In the genomic region with DNA sequence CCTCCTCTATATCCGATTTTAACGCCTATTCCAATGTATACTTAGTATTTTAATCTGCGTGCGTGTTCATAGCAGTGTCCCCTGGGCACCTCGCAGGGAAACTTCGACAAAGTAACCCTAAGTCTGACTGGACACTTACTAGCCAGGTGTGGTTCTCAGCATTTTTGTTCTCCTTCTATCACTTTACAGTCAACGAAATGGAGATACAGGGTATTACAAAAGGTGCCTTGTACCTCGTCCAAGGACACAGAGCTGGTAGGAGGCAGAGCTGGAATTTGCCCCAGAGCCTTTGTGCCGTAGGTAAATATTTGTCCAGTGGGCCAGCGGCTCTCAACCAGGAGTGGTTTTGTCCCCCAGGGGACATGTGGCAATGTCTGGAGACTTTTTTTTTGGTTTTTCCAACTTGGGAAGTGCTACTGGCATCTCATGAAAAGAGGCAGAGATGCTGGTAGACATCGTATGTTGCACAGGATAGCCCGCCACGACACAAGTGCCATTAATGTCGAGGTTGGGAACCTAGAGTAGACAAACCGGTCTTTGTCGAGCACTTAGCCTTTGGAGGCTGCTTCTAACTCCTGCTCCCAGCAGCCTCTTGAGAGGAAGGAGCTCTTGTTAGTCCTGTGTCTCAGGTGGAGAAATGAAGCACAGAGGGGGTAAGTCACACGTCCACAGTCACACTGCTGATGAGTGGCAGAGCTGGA, we compare ENCODE assay signal across 9 cellular contexts. TPM values are rescaled to one million over a fixed set of nuclear protein-coding genes. Genes with fewer than 3 reads are reported as not detected.
DNase-seq lines count a peak whose midpoint lies in the region; ATAC-seq, FAIRE-seq and TF ChIP-seq lines count a peak whose summit lies in the region.
"Had no signal": no experiment of that assay in that cellular context is flagged by ENCODE, and none has a peak within 500 bp of the region (broad histone marks: within the 10 kb centered on the region; RNA-seq: fewer than 3 reads in every experiment).

No MANE protein-coding gene starts in this region.

- BruUV-seq in endothelial cell of umbilical vein (replicated peaks; lab: Mats Ljungman, UMichigan), result TSS peak; percentile 58

- H3K36me3 ChIP-seq in DOHH2 (ENCODE audit: control insufficient read depth, low read length) (peaks cover 6% of the 10 kb centered on the region; the same call in 1 of the 2 replicates), endothelial cell of umbilical vein (ENCODE audit: control insufficient read depth in 2 of 2, extremely low read depth in 1 of 2, insufficient read depth in 2 of 2, low read length in 2 of 2) (peaks cover 0 to 6% of the 10 kb centered on the region in 2 experiments), pancreas (no peaks in the 10 kb centered on the region), testis (ENCODE audit: low read depth, missing control alignments) (no peaks in the 10 kb centered on the region)

- H3K27me3 ChIP-seq in DOHH2 (ENCODE audit: control insufficient read depth, low read length) (no peaks in the 10 kb centered on the region), endothelial cell of umbilical vein (ENCODE audit: control insufficient read depth in 2 of 2, insufficient read depth in 2 of 2, low read length in 2 of 2) (no peaks in the 10 kb centered on the region), pancreas (no peaks in the 10 kb centered on the region), testis (no peaks in the 10 kb centered on the region)

- H3K4me2 ChIP-seq in DOHH2 (ENCODE audit: low read length) (peak overlapping the region; percentile 79), endothelial cell of umbilical vein (ENCODE audit: insufficient read depth, low read length) (peak overlapping the region; percentile 86)

- no peak for TF ChIP-seq CTCF in DOHH2 (IDR thresholded peaks at IDR 0.05; ENCODE audit: low read depth, low read length, poor library complexity, severe bottlenecking)
- no peak for TF ChIP-seq CTCF in endothelial cell of umbilical vein (IDR thresholded peaks at IDR 0.05; ENCODE audit: extremely low read depth in 1 of 2, insufficient read depth in 1 of 2, low read depth in 1 of 2, low read length in 2 of 2)
- no peak for TF ChIP-seq CTCF in pancreas (IDR thresholded peaks at IDR 0.05)
- no peak for TF ChIP-seq CTCF in testis (IDR thresholded peaks at IDR 0.05)

- ATAC-seq in pancreas, result peak; percentile 31 to 54 (median 45)
- no peak for ATAC-seq in HG03521 (IDR thresholded peaks at IDR 0.05; ENCODE audit: unreplicated experiment)

- no peak overlapping the region for H3K27ac ChIP-seq in DOHH2 (ENCODE audit: low read depth, low read length)
- no peak overlapping the region for H3K27ac ChIP-seq in endothelial cell of umbilical vein (ENCODE audit: insufficient read depth, low read depth, low read length)
- peak overlapping the region; percentile 85 to 95 (median 94) for H3K27ac ChIP-seq in pancreas
- H3K27ac ChIP-seq in testis, result peak overlapping the region in 1 of 2 donors; percentile 31

- TF ChIP-seq POLR2A in endothelial cell of umbilical vein (IDR thresholded peaks at IDR 0.05; ENCODE audit: low read depth, low read length), result no peak
- TF ChIP-seq POLR2A in testis (IDR thresholded peaks at IDR 0.05), result no peak

- H3K9me1 ChIP-seq in endothelial cell of umbilical vein (replicated peaks; ENCODE audit: control insufficient read depth, extremely low read depth, insufficient read depth, low read length), result no peaks in the 10 kb centered on the region

- H3K4me1 ChIP-seq in DOHH2 (ENCODE audit: control insufficient read depth, low read length) (peaks cover 18% of the 10 kb centered on the region), endothelial cell of umbilical vein (ENCODE audit: control insufficient read depth, extremely low read depth, insufficient read depth, low read length) (peaks cover 10% of the 10 kb centered on the region), pancreas (peaks cover 52 to 76% (median 71%) of the 10 kb centered on the region in 3 donors), testis (peaks cover 25% of the 10 kb centered on the region)

- FAIRE-seq in endothelial cell of umbilical vein (lab: Jason Lieb, UNC) (no peak), pancreas (lab: Jason Lieb, UNC) (no peak)

- no peaks in the 10 kb centered on the region for H3F3A ChIP-seq in DOHH2 (ENCODE audit: control insufficient read depth, insufficient read depth)

- peak; percentile 27 for DNase-seq in NCI-H526 treated with DMSO at 0.1 percent for 48 hours (lab: John Stamatoyannopoulos, UW)
- DNase-seq in endothelial cell of umbilical vein (ENCODE audit: low read depth, low spot score), result no peak
- peak; percentile 65 to 89 (median 87) for DNase-seq in pancreas
- no peak for DNase-seq in testis
- no peak for DNase-seq in stimulated activated CD8-positive, alpha-beta memory T cell treated with anti-CD3 and anti-CD28 coated beads, Interleukin-4, amount 100 ng/mL, for 48 hours
- no peak for DNase-seq in NAMALWA (ENCODE audit: low spot score)

- 8 to 11% methylated on average over 17 of the region's 17 CpGs for WGBS in pancreas, 2 donors
- 51 to 53% methylated on average over 17 of the region's 17 CpGs for WGBS in testis, 2 donors

- POLR2A ChIA-PET in endothelial cell of umbilical vein (lab: Charles Lee), result no interaction called here

- H3K79me2 ChIP-seq in DOHH2 (ENCODE audit: control insufficient read depth, low read length) (peaks cover 49% of the 10 kb centered on the region), endothelial cell of umbilical vein (ENCODE audit: control insufficient read depth, insufficient read depth, low read length) (peaks cover 22% of the 10 kb centered on the region)

- H3K9me3 ChIP-seq in DOHH2 (ENCODE audit: control insufficient read depth, insufficient read depth, low read length) (no peaks in the 10 kb centered on the region), endothelial cell of umbilical vein (replicated peaks; ENCODE audit: control insufficient read depth, insufficient read depth, low read length) (no peaks in the 10 kb centered on the region), pancreas (no peaks in the 10 kb centered on the region), testis (no peaks in the 10 kb centered on the region)

- no peaks in the 10 kb centered on the region for H3K9me2 ChIP-seq in DOHH2 (replicated peaks; ENCODE audit: control insufficient read depth, low read length)

- CTCF ChIA-PET in endothelial cell of umbilical vein (lab: Charles Lee), result interaction anchor here (1.0 to 3.1 kb wide), 6 partner anchors 9 to 167 kb away, joined by 3 to 18 read pairs (median 6); no protein-coding TSS in a partner anchor

- H4K20me1 ChIP-seq in DOHH2 (ENCODE audit: control insufficient read depth, insufficient read depth, low read depth, low read length) (no peaks in the 10 kb centered on the region), endothelial cell of umbilical vein (replicated peaks; ENCODE audit: control insufficient read depth, extremely low read depth, insufficient read depth, low read length) (no peaks in the 10 kb centered on the region)

- intact Hi-C loops in endothelial cell of umbilical vein (cut with micrococcal nuclease), result no loop called here
- intact Hi-C loops in pancreas (cut with DNase I), result no loop called here
- intact Hi-C loops in testis (cut with DNase I; ENCODE audit: low total_unique reads), result no loop called here

- H2AFZ ChIP-seq in endothelial cell of umbilical vein (ENCODE audit: low read depth, low read length), result no peak overlapping the region

- H3K4me3 ChIP-seq in DOHH2 (ENCODE audit: low read length) (peak overlapping the region; percentile 90), endothelial cell of umbilical vein (replicated peaks in 1 of 3; ENCODE audit: insufficient read depth in 1 of 3, low read depth in 1 of 3, low read length in 3 of 3) (peak overlapping the region; percentile 45 to 73 (median 70)), pancreas (peak overlapping the region in 3 of 4 donors; percentile 29 to 48 (median 46)), testis (peak overlapping the region in 1 of 2 donors; percentile 80)

- dilution Hi-C loops in endothelial cell of umbilical vein (cut with MboI; ENCODE audit: extremely low pct_ligation_motif_present, low sequenced_read_pairs), result no loop called here

- peak overlapping the region; percentile 53 for H3K9ac ChIP-seq in endothelial cell of umbilical vein (replicated peaks; ENCODE audit: extremely low read depth, insufficient read depth, low read length)

RNA-seq across cellular contexts. Expression of a gene that starts 1.1 kb away (rescaled TPM):
- 37.1 and 37.2 TPM in 2 replicates for total RNA-seq in endothelial cell of umbilical vein
- polyA plus RNA-seq in endothelial cell of umbilical vein, result 41.7 and 45.6 TPM in 2 replicates
- polyA plus RNA-seq in endothelial cell of umbilical vein (2011; cell fraction: cytosol; rRNA removed), result 12.4 and 19.3 TPM in 2 replicates
- polyA plus RNA-seq in endothelial cell of umbilical vein (2011; cell fraction: nucleus; rRNA removed), result 26.2 and 27.1 TPM in 2 replicates
- polyA plus RNA-seq in endothelial cell of umbilical vein (2012), result 14.2 and 20.1 TPM in 2 replicates
- 10.7 and 15.7 TPM in 2 replicates for polyA minus RNA-seq in endothelial cell of umbilical vein
- polyA minus RNA-seq in endothelial cell of umbilical vein (2011; cell fraction: cytosol; rRNA and poly(A)+ RNA removed), result 9.6 TPM
- polyA minus RNA-seq in endothelial cell of umbilical vein (2011; cell fraction: nucleus; rRNA and poly(A)+ RNA removed), result 6.7 and 11.8 TPM in 2 replicates
- 10 to 100 TPM; 27.9 to 47.9 (median 32.5) TPM for total RNA-seq in pancreas
- polyA plus RNA-seq in pancreas, result 10 to 100 TPM; 67.5 to 99.0 TPM
- total RNA-seq in testis, result 10 to 100 TPM; 59.2 to 62.6 TPM
- polyA plus RNA-seq in testis (ENCODE audit: insufficient read depth, low read depth, low replicate concordance), result 24.7 TPM

RNA-seq across cellular contexts. Expression of a gene that starts 21.1 kb away (rescaled TPM):
- total RNA-seq in endothelial cell of umbilical vein (31.8 and 32.7 TPM in 2 replicates), pancreas (10 to 100 TPM; 22.1 to 41.9 (median 25.6) TPM), testis (10 to 100 TPM; 35.7 to 41.4 TPM)
- polyA plus RNA-seq in endothelial cell of umbilical vein (11.6 and 16.4 TPM in 2 replicates), pancreas (10 to 100 TPM; 13.6 to 31.1 TPM), testis (ENCODE audit: insufficient read depth, low read depth, low replicate concordance) (22.3 TPM)
- polyA plus RNA-seq in endothelial cell of umbilical vein (2011; cell fraction: cytosol; rRNA removed), result 4.7 and 9.5 TPM in 2 replicates
- 7.2 and 9.8 TPM in 2 replicates for polyA plus RNA-seq in endothelial cell of umbilical vein (2011; cell fraction: nucleus; rRNA removed)
- polyA plus RNA-seq in endothelial cell of umbilical vein (2012), result 9.6 and 17.3 TPM in 2 replicates
- 7.9 and 13.2 TPM in 2 replicates for polyA minus RNA-seq in endothelial cell of umbilical vein
- 35.7 TPM for polyA minus RNA-seq in endothelial cell of umbilical vein (2011; cell fraction: cytosol; rRNA and poly(A)+ RNA removed)
- polyA minus RNA-seq in endothelial cell of umbilical vein (2011; cell fraction: nucleus; rRNA and poly(A)+ RNA removed), result 8.2 and 15.4 TPM in 2 replicates

RNA-seq across cellular contexts. Expression of a gene that starts 33.6 kb away (rescaled TPM):
- total RNA-seq in endothelial cell of umbilical vein (not detected in 2 replicates), pancreas (not detected), testis (not detected)
- polyA plus RNA-seq in endothelial cell of umbilical vein (not detected in 2 replicates), pancreas (not detected), testis (ENCODE audit: insufficient read depth, low read depth, low replicate concordance) (not detected)
- not detected in 2 replicates for polyA plus RNA-seq in endothelial cell of umbilical vein (2011; cell fraction: cytosol; rRNA removed)
- not detected in 2 replicates for polyA plus RNA-seq in endothelial cell of umbilical vein (2011; cell fraction: nucleus; rRNA removed)
- polyA plus RNA-seq in endothelial cell of umbilical vein (2012), result not detected in 2 replicates
- polyA minus RNA-seq in endothelial cell of umbilical vein, result not detected in 2 replicates
- polyA minus RNA-seq in endothelial cell of umbilical vein (2011; cell fraction: cytosol; rRNA and poly(A)+ RNA removed), result not detected
- polyA minus RNA-seq in endothelial cell of umbilical vein (2011; cell fraction: nucleus; rRNA and poly(A)+ RNA removed), result not detected in 2 replicates
- total RNA-seq: M059J had no signal

RNA-seq across cellular contexts. Expression of a gene that starts 55.3 kb away (rescaled TPM):
- not detected in 2 replicates for total RNA-seq in endothelial cell of umbilical vein
- polyA plus RNA-seq in endothelial cell of umbilical vein, result 0.07 TPM in 1 of 2 replicates, not detected in the other
- 0.03 and 0.04 TPM in 2 replicates for polyA plus RNA-seq in endothelial cell of umbilical vein (2011; cell fraction: cytosol; rRNA removed)
- not detected in 2 replicates for polyA plus RNA-seq in endothelial cell of umbilical vein (2011; cell fraction: nucleus; rRNA removed)
- polyA plus RNA-seq in endothelial cell of umbilical vein (2012), result not detected in 2 replicates
- 1.6 TPM in 1 of 2 replicates, not detected in the other for polyA minus RNA-seq in endothelial cell of umbilical vein
- not detected for polyA minus RNA-seq in endothelial cell of umbilical vein (2011; cell fraction: cytosol; rRNA and poly(A)+ RNA removed)
- polyA minus RNA-seq in endothelial cell of umbilical vein (2011; cell fraction: nucleus; rRNA and poly(A)+ RNA removed), result not detected in 2 replicates
- not detected for total RNA-seq in pancreas
- polyA plus RNA-seq in pancreas, result under 1 TPM in 1 of 2 donors, not detected in 1; 0.07 TPM
- 1 to 10 TPM; 4.0 to 5.8 TPM for total RNA-seq in testis
- 3.0 TPM for polyA plus RNA-seq in testis (ENCODE audit: insufficient read depth, low read depth, low replicate concordance)
- total RNA-seq: M059J had no signal

RNA-seq across cellular contexts. Expression of a gene that starts 59.8 kb away (rescaled TPM):
- not detected in 2 replicates for total RNA-seq in endothelial cell of umbilical vein
- polyA plus RNA-seq in endothelial cell of umbilical vein, result not detected in 2 replicates
- polyA plus RNA-seq in endothelial cell of umbilical vein (2011; cell fraction: cytosol; rRNA removed), result not detected in 2 replicates
- not detected in 2 replicates for polyA plus RNA-seq in endothelial cell of umbilical vein (2011; cell fraction: nucleus; rRNA removed)
- polyA plus RNA-seq in endothelial cell of umbilical vein (2012), result not detected in 2 replicates
- not detected in 2 replicates for polyA minus RNA-seq in endothelial cell of umbilical vein
- polyA minus RNA-seq in endothelial cell of umbilical vein (2011; cell fraction: cytosol; rRNA and poly(A)+ RNA removed), result not detected
- not detected in 2 replicates for polyA minus RNA-seq in endothelial cell of umbilical vein (2011; cell fraction: nucleus; rRNA and poly(A)+ RNA removed)
- total RNA-seq in pancreas, result not detected
- not detected for polyA plus RNA-seq in pancreas
- under 1 TPM; 0.19 to 0.31 TPM for total RNA-seq in testis
- polyA plus RNA-seq in testis (ENCODE audit: insufficient read depth, low read depth, low replicate concordance), result not detected
- total RNA-seq: M059J had no signal

Comparison
In these comparisons a context has a peak if more than half of its experiments do, and no peak if none do; other contexts are left out.
1. H3K27ac ChIP-seq: peak in pancreas (4 of 4); none in DOHH2 (single experiment) and endothelial cell of umbilical vein (single experiment).
2. DNase-seq: peak in NCI-H526 treated with DMSO at 0.1 percent for 48 hours (single experiment) and pancreas (6 of 6); none in endothelial cell of umbilical vein (single experiment), testis (single experiment), stimulated activated CD8-positive, alpha-beta memory T cell treated with anti-CD3 and anti-CD28 coated beads, Interleukin-4, amount 100 ng/mL, for 48 hours (single experiment) and NAMALWA (single experiment).